Comparison of ENCODE assay signal across 8 cellular contexts in the genomic region with DNA sequence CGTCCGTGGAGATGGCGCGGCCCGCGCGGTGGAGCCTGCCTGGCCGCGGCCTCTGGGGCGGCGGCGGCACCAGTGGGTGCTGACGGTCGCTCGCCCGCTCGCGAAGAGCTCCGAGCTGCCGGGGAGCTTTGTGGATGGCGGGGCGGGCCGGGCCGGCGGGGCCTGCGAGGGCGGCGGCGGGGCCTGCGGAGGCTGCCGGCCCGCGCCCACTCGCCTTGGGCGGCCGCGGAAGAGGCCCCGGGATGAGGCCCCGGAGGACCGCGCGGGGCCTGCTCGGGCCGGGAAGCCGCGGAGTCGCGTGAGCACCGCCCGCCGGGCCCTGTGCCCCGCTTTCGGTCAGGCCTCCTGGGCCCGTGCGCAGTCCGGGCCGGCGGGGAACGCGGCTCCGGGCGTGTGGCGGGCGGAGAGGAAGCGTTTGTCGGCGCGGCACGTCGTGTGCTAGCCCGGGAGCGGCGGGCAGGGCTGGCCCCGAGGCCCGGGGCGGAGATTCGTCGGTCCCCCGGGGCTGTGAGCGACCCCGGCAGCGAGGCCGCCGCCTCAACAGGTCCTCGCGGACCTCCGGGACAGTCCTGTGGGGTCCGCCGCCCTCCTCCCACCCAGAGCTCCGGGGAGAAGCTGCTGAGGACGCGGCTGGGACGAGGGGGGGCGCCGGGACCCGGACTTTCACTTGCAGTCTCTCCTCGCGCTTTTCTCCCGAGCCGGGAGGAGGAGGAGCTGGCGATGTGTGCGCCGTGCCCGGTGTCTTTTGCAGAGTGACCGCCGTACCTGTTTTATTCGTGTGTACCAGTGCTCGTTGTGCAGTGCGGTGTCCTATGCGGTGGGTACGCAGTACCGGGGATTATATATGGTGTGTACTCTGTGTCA. TPM values are rescaled to one million over a fixed set of nuclear protein-coding genes. Genes with fewer than 3 reads are reported as not detected.
DNase-seq lines count a peak whose midpoint lies in the region; ATAC-seq, FAIRE-seq and TF ChIP-seq lines count a peak whose summit lies in the region.

No MANE protein-coding gene starts in this region.

- H2AFZ ChIP-seq in GM23338, result peak overlapping the region; percentile 63; the same call in 1 of the 2 replicates
- peak overlapping the region; percentile 87 for H2AFZ ChIP-seq in keratinocyte (ENCODE audit: control insufficient read depth, low read length)

- H3K36me3 Mint-ChIP-seq in GM23338 (ENCODE audit: low read depth), result no peaks in the 10 kb centered on the region

- peak; percentile 59 for TF ChIP-seq POLR2A in GM10847 (IDR thresholded peaks at IDR 0.05; ENCODE audit: extremely low read depth, insufficient read length)

- H3K4me3 Mint-ChIP-seq in GM23338, result peak overlapping the region; percentile 84

- peaks cover 31% of the 10 kb centered on the region for H3K4me1 Mint-ChIP-seq in GM23338

- no peak overlapping the region; the same call in 1 of the 2 replicates for H3K27ac Mint-ChIP-seq in GM23338

- H3K27ac ChIP-seq in GM23338 (ENCODE audit: low read depth), result no peak overlapping the region
- peak overlapping the region; percentile 44 for H3K27ac ChIP-seq in caudate nucleus (ENCODE audit: low read depth, low read length)
- H3K27ac ChIP-seq in keratinocyte (ENCODE audit: control insufficient read depth, insufficient read depth, low read length), result peak overlapping the region; percentile 75

- peak overlapping the region; percentile 83 for H3K9ac ChIP-seq in keratinocyte (ENCODE audit: control insufficient read depth, extremely low read depth, insufficient read depth, low read length)

- H3K4me2 ChIP-seq in GM23338 (peak overlapping the region; percentile 81), keratinocyte (ENCODE audit: control insufficient read depth, extremely low read depth, insufficient read depth, low read depth, low read length) (peak overlapping the region; percentile 96)

- dilution Hi-C loops in keratinocyte (cut with MboI; ENCODE audit: extremely low pct_ligation_motif_present, low sequenced_read_pairs), result no loop called here

- TF ChIP-seq CTCF in GM23338 (conservative IDR thresholded peaks at IDR 0.05; ENCODE audit: low read depth in 2 of 2) (no peak), LNCaP clone FGC (IDR thresholded peaks at IDR 0.05; ENCODE audit: control insufficient read depth, extremely low read depth, insufficient read depth) (no peak), keratinocyte (optimal IDR thresholded peaks at IDR 0.05 in 1 of 3, IDR thresholded peaks at IDR 0.05 in 1 of 3, conservative IDR thresholded peaks at IDR 0.05 in 1 of 3; ENCODE audit: extremely low read depth in 1 of 3, insufficient read depth in 2 of 3, low read length in 3 of 3) (no peak)

- peaks cover 22% of the 10 kb centered on the region for H4K20me1 ChIP-seq in GM23338 (replicated peaks; ENCODE audit: insufficient read depth)
- peaks cover 7% of the 10 kb centered on the region for H4K20me1 ChIP-seq in keratinocyte (ENCODE audit: control insufficient read depth, extremely low read depth, insufficient read depth, low read length)

- H3K9me3 ChIP-seq in keratinocyte (ENCODE audit: control insufficient read depth, low read depth, low read length), result no peaks in the 10 kb centered on the region

- H3K4me3 ChIP-seq in GM23338 (peak overlapping the region; percentile 69), LNCaP clone FGC (ENCODE audit: low read depth, low read length) (peak overlapping the region; percentile 71), keratinocyte (ENCODE audit: control insufficient read depth in 2 of 3, extremely low read depth in 1 of 3, insufficient read depth in 2 of 3, low read depth in 1 of 3, low read length in 3 of 3) (peak overlapping the region; percentile 75 to 94 (median 79))

- peaks cover 13% of the 10 kb centered on the region for H3K27me3 Mint-ChIP-seq in GM23338 (ENCODE audit: insufficient read depth, low read depth, poor library complexity)

- H3K27me3 ChIP-seq in GM23338 (ENCODE audit: insufficient read depth) (peaks cover 31% of the 10 kb centered on the region), keratinocyte (ENCODE audit: control insufficient read depth, extremely low read depth, insufficient read depth, low read length) (no peaks in the 10 kb centered on the region)

- H3F3A ChIP-seq in GM23338 (replicated peaks; ENCODE audit: low read depth), result 0 out of 2 replicates have a peak, but pooled peaks cover 3% of the 10 kb centered on the region

- H3K4me1 ChIP-seq in GM23338 (ENCODE audit: insufficient read depth) (peaks cover 19% of the 10 kb centered on the region), keratinocyte (ENCODE audit: control insufficient read depth, extremely low read depth, insufficient read depth, low read length) (peaks cover 31% of the 10 kb centered on the region)

- FAIRE-seq in keratinocyte (lab: Jason Lieb, UNC), result no peak

- ATAC-seq in GM23338, result peak; percentile 37

- peaks cover 5% of the 10 kb centered on the region for H3K9me1 ChIP-seq in keratinocyte (ENCODE audit: control insufficient read depth, extremely low read depth, insufficient read depth, low read length)

- no peaks in the 10 kb centered on the region for H3K9me2 ChIP-seq in GM23338 (ENCODE audit: insufficient read depth)

- peaks cover 47% of the 10 kb centered on the region for H3K79me2 ChIP-seq in GM23338 (replicated peaks; ENCODE audit: insufficient read depth)
- peaks cover 47% of the 10 kb centered on the region for H3K79me2 ChIP-seq in keratinocyte (ENCODE audit: control insufficient read depth, insufficient read depth, low read length)

- H3K9me3 Mint-ChIP-seq in GM23338, result no peaks in the 10 kb centered on the region

- DNase-seq in GM23338 (ENCODE audit: low spot score), result peak; percentile 69
- DNase-seq in LNCaP clone FGC (ENCODE audit: low read depth), result no peak
- peak; percentile 29 for DNase-seq in activated CD4-positive, CD25-positive, alpha-beta regulatory T cell treated with anti-CD3 and anti-CD28 coated beads, Interleukin-2, amount 50 U/mL, for 16 hours (ENCODE audit: low read depth, low spot score)
- DNase-seq in caudate nucleus (lab: John Stamatoyannopoulos, UW), result peak in 40 of 61 donors; percentile 11 to 79 (median 50)
- DNase-seq in keratinocyte (ENCODE audit: low read depth, low spot score), result no peak
- DNase-seq in stimulated activated CD4-positive, alpha-beta T cell treated with anti-CD3 and anti-CD28 coated beads, Interleukin-15, amount 100 ng/mL, for 1 hour (ENCODE audit: low read depth in 1 of 2, low spot score in 1 of 2), result peak; percentile 41 to 52
- no peak for DNase-seq in NCI-H1694 treated with DMSO at 0.1 percent for 48 hours (lab: John Stamatoyannopoulos, UW)

- no peaks in the 10 kb centered on the region for H3K36me3 ChIP-seq in GM23338 (ENCODE audit: insufficient read depth)
- no peaks in the 10 kb centered on the region for H3K36me3 ChIP-seq in keratinocyte (ENCODE audit: control insufficient read depth in 2 of 2, extremely low read depth in 1 of 2, insufficient read depth in 2 of 2, low read length in 2 of 2)

TF ChIP-seq in GM23338, 12 proteins besides CTCF, POLR2A, EP300 and RAD21:
- no peak for TF ChIP-seq EZH2 (IDR thresholded peaks at IDR 0.05; ENCODE audit: low read depth, unreplicated experiment)
- no peak for TF ChIP-seq EZH2phosphoT487 (IDR thresholded peaks at IDR 0.05; ENCODE audit: unreplicated experiment)
- no peak for TF ChIP-seq CREB1 (CRISPR knock-in tag; IDR thresholded peaks at IDR 0.05; ENCODE audit: low read depth)
- TF ChIP-seq, protein P1, sequence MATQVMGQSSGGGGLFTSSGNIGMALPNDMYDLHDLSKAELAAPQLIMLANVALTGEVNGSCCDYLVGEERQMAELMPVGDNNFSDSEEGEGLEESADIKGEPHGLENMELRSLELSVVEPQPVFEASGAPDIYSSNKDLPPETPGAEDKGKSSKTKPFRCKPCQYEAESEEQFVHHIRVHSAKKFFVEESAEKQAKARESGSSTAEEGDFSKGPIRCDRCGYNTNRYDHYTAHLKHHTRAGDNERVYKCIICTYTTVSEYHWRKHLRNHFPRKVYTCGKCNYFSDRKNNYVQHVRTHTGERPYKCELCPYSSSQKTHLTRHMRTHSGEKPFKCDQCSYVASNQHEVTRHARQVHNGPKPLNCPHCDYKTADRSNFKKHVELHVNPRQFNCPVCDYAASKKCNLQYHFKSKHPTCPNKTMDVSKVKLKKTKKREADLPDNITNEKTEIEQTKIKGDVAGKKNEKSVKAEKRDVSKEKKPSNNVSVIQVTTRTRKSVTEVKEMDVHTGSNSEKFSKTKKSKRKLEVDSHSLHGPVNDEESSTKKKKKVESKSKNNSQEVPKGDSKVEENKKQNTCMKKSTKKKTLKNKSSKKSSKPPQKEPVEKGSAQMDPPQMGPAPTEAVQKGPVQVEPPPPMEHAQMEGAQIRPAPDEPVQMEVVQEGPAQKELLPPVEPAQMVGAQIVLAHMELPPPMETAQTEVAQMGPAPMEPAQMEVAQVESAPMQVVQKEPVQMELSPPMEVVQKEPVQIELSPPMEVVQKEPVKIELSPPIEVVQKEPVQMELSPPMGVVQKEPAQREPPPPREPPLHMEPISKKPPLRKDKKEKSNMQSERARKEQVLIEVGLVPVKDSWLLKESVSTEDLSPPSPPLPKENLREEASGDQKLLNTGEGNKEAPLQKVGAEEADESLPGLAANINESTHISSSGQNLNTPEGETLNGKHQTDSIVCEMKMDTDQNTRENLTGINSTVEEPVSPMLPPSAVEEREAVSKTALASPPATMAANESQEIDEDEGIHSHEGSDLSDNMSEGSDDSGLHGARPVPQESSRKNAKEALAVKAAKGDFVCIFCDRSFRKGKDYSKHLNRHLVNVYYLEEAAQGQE (IDR thresholded peaks at IDR 0.05; ENCODE audit: unreplicated experiment), result no peak

RNA-seq across cellular contexts. Expression of gene ZMYND11, which starts 0.6 kb away (rescaled TPM):
- 16.9 and 19.8 TPM in 2 replicates for total RNA-seq in GM23338 (2014; rRNA removed; shearing (Covaris generic))
- polyA plus RNA-seq in GM23338 (2016; fragmentation: Nextera tagmentation; extraction: Ambion mirVana) (8.3 and 8.9 TPM in 2 replicates), keratinocyte (21.9 to 36.1 TPM (median 33.6 TPM) in 3 replicates)
- 52.3 TPM for polyA plus RNA-seq in keratinocyte (2011; ENCODE audit: low read depth)
- 23.7 and 34.9 TPM in 2 replicates for polyA plus RNA-seq in keratinocyte (2011; cell fraction: cytosol; rRNA removed)
- 22.9 and 35.1 TPM in 2 replicates for polyA plus RNA-seq in keratinocyte (2011; cell fraction: nucleus; rRNA removed)
- polyA plus RNA-seq in keratinocyte (2012; ENCODE audit: low replicate concordance), result 22.2 and 28.3 TPM in 2 replicates
- polyA minus RNA-seq in keratinocyte, result 8.5 to 28.7 TPM (median 15.3 TPM) in 3 replicates
- polyA minus RNA-seq in keratinocyte (2011; cell fraction: cytosol; rRNA and poly(A)+ RNA removed), result 15.9 TPM
- 7.9 and 18.9 TPM in 2 replicates for polyA minus RNA-seq in keratinocyte (2011; cell fraction: nucleus; rRNA and poly(A)+ RNA removed)

Comparison
In these comparisons a context has a peak if more than half of its experiments do, and no peak if none do; other contexts are left out.
1. DNase-seq: peak in GM23338 (single experiment), activated CD4-positive, CD25-positive, alpha-beta regulatory T cell treated with anti-CD3 and anti-CD28 coated beads, Interleukin-2, amount 50 U/mL, for 16 hours (single experiment), caudate nucleus (40 of 61) and stimulated activated CD4-positive, alpha-beta T cell treated with anti-CD3 and anti-CD28 coated beads, Interleukin-15, amount 100 ng/mL, for 1 hour (2 of 2); none in LNCaP clone FGC (single experiment), keratinocyte (single experiment) and NCI-H1694 treated with DMSO at 0.1 percent for 48 hours (single experiment).
2. Peak in every context shown above with its lines, with median percentiles within 50 percentile points of each other: H3K4me3 ChIP-seq.